In genomic region chr7:92778972-92779371, GRCh38 we compare ENCODE assay signal across 9 cellular contexts. TPM values are rescaled to one million over a fixed set of nuclear protein-coding genes. Genes with fewer than 3 reads are reported as not detected.
A peak's percentile ranks its signal among the peaks of the same experiment; 100 is the strongest.
DNase-seq lines count a peak whose midpoint lies in the region; ATAC-seq and TF ChIP-seq lines count a peak whose summit lies in the region.
"Had no signal": no experiment of that assay in that cellular context is flagged by ENCODE, and none has a peak within 500 bp of the region (broad histone marks: within the 10 kb centered on the region; RNA-seq: fewer than 3 reads in every experiment).

No MANE protein-coding gene starts in this region.

- peak overlapping the region; percentile 73 for H3K27ac ChIP-seq in HL-60 (replicated peaks)
- H3K27ac ChIP-seq in SJCRH30 = no peak overlapping the region

- intact Hi-C loops in Right ventricle myocardium superior (cut with DNase I) (no loop called here), Right ventricle myocardium inferior (cut with DNase I) (no loop called here)

- no peak overlapping the region for H3K4me3 ChIP-seq in HL-60 (replicated peaks; ENCODE audit: insufficient read depth, low read length)
- H3K4me3 ChIP-seq in epithelial cell of esophagus (ENCODE audit: low read length) = no peak overlapping the region
- H3K4me3 ChIP-seq in SJCRH30 = no peak overlapping the region

- peaks cover 14% of the 10 kb centered on the region for H3K4me1 ChIP-seq in SJCRH30

- no peak for DNase-seq in Right ventricle myocardium superior
- no peak for DNase-seq in Right ventricle myocardium inferior (ENCODE audit: missing footprints)
- peak; percentile 82 to 92 for DNase-seq in HL-60 (ENCODE audit: low read depth in 1 of 2, low spot score in 1 of 2)
- DNase-seq in epithelial cell of esophagus (ENCODE audit: low read depth) = peak; percentile 36
- DNase-seq in ureter (ENCODE audit: low spot score) = peak; percentile 62
- DNase-seq in SJCRH30 = no peak
- DNase-seq in T1000 (lab: John Stamatoyannopoulos, UW) = no peak
- no peak for DNase-seq in activated naive CD4-positive, alpha-beta T cell (lab: John Stamatoyannopoulos, UW)
- DNase-seq: amygdala had no signal

- no peaks in the 10 kb centered on the region for H3K9me3 ChIP-seq in SJCRH30 (replicated peaks)

- TF ChIP-seq CTCF in HL-60 (IDR thresholded peaks at IDR 0.05; ENCODE audit: insufficient read depth, low read length) = no peak
- TF ChIP-seq CTCF in epithelial cell of esophagus (IDR thresholded peaks at IDR 0.05; ENCODE audit: insufficient read depth, low read depth, low read length, missing control alignments) = no peak

- peak; percentile 42 for ATAC-seq in Right ventricle myocardium superior (ENCODE audit: poor library complexity)
- ATAC-seq in Right ventricle myocardium inferior = no peak

- H3K27me3 ChIP-seq in HL-60 (ENCODE audit: insufficient read depth, poor library complexity, severe bottlenecking) = no peaks in the 10 kb centered on the region
- no peaks in the 10 kb centered on the region for H3K27me3 ChIP-seq in SJCRH30

- peaks cover 26% of the 10 kb centered on the region for H3K36me3 ChIP-seq in SJCRH30

RNA-seq across cellular contexts. Expression of gene CDK6, which starts 57.4 kb away (rescaled TPM):
- total RNA-seq in Right ventricle myocardium superior (22.3 TPM), Right ventricle myocardium inferior (23.6 TPM), ureter (24.8 TPM)
- total RNA-seq in SJCRH30 (2014; rRNA removed; shearing (Covaris generic)) = 184 and 194 TPM in 2 replicates

Comparison
In these comparisons a context has a peak if more than half of its experiments do, and no peak if none do; other contexts are left out.
1. DNase-seq: peak in HL-60 (2 of 2), epithelial cell of esophagus (single experiment) and ureter (single experiment); none in Right ventricle myocardium superior (single experiment), Right ventricle myocardium inferior (single experiment), SJCRH30 (0 of 2), T1000 (single experiment) and activated naive CD4-positive, alpha-beta T cell (0 of 4).